ENCODE assay signal across 8 cellular contexts in genomic region chr10:5891009-5891408, GRCh38. TPM values are rescaled to one million over a fixed set of nuclear protein-coding genes. Genes with fewer than 3 reads are reported as not detected.
DNase-seq lines count a peak whose midpoint lies in the region; ATAC-seq and TF ChIP-seq lines count a peak whose summit lies in the region.

No MANE protein-coding gene starts in this region.

- H3K36me3 Mint-ChIP-seq in CD8-positive, alpha-beta memory T cell, result peaks cover 3 to 39% (median 12%) of the 10 kb centered on the region in 3 donors

- H3K4me3 Mint-ChIP-seq in CD8-positive, alpha-beta memory T cell, result peak overlapping the region; percentile 89 to 94 (median 91)

- H3K79me2 ChIP-seq in PC-9 (ENCODE audit: low read depth), result peaks cover 44% of the 10 kb centered on the region
- H3K79me2 ChIP-seq in osteoblast (ENCODE audit: insufficient read depth, low read length), result peaks cover 71% of the 10 kb centered on the region

- CTCF ChIA-PET in CD8-positive, alpha-beta memory T cell (lab: Charles Lee), result no interaction called here
- CTCF ChIA-PET in PC-9 (lab: Charles Lee), result no interaction called here

- H4K20me1 ChIP-seq in PC-9 (ENCODE audit: insufficient read depth) (no peaks in the 10 kb centered on the region), osteoblast (ENCODE audit: insufficient read depth, low read length) (peaks cover 34% of the 10 kb centered on the region)

- peak overlapping the region; percentile 53 for H3K27ac ChIP-seq in CD8-positive, alpha-beta memory T cell (ENCODE audit: low read depth, low read length)
- H3K27ac ChIP-seq in PC-9 (no peak overlapping the region), osteoblast (ENCODE audit: low read depth, low read length) (peak overlapping the region; percentile 76)

- TF ChIP-seq CTCF in PC-9 (conservative IDR thresholded peaks at IDR 0.05) (no peak), epithelial cell of esophagus (IDR thresholded peaks at IDR 0.05; ENCODE audit: insufficient read depth, low read depth, low read length, missing control alignments) (no peak), osteoblast (IDR thresholded peaks at IDR 0.05; ENCODE audit: extremely low read depth, low read depth, low read length) (no peak)

- peaks cover 48% of the 10 kb centered on the region for H3K4me1 ChIP-seq in CD8-positive, alpha-beta memory T cell (ENCODE audit: insufficient read depth, low read length)
- peaks cover 16% of the 10 kb centered on the region for H3K4me1 ChIP-seq in PC-9 (replicated peaks; ENCODE audit: insufficient read depth)
- H3K4me1 ChIP-seq in osteoblast (ENCODE audit: insufficient read depth, low read length), result peaks cover 23% of the 10 kb centered on the region

- no peaks in the 10 kb centered on the region for H3K9me3 ChIP-seq in CD8-positive, alpha-beta memory T cell (ENCODE audit: low read length)
- H3K9me3 ChIP-seq in PC-9 (ENCODE audit: insufficient read depth, low read depth) (no peaks in the 10 kb centered on the region), osteoblast (ENCODE audit: low read depth, low read length) (no peaks in the 10 kb centered on the region)

- intact Hi-C loops in PC-9 (cut with micrococcal nuclease; ENCODE audit: unreplicated experiment), result loop anchor here (5.0 kb wide), 2 partner anchors 196 to 511 kb away; partner anchors contain the start of gene RBM17

- BruUV-seq in PC-9 (replicated peaks; lab: Mats Ljungman, UMichigan), result TSS peak; percentile 38

- H3K9me3 Mint-ChIP-seq in CD8-positive, alpha-beta memory T cell, result peaks cover 0 to 2% (median 0%) of the 10 kb centered on the region in 5 donors

- no peaks in the 10 kb centered on the region for H3K27me3 Mint-ChIP-seq in CD8-positive, alpha-beta memory T cell

- POLR2A ChIA-PET in CD8-positive, alpha-beta memory T cell (lab: Charles Lee), result interaction anchor here (0.6 kb wide), 1 partner anchor 173 kb away, joined by 4 read pairs; no protein-coding TSS in a partner anchor
- POLR2A ChIA-PET in PC-9 (lab: Charles Lee; ENCODE audit: unreplicated experiment), result interaction anchor here (0.6 kb wide), 1 partner anchor 98 kb away, joined by 31 read pairs; no protein-coding TSS in a partner anchor

- H3K36me3 ChIP-seq in CD8-positive, alpha-beta memory T cell (ENCODE audit: insufficient read depth, low read length), result no peaks in the 10 kb centered on the region
- H3K36me3 ChIP-seq in PC-9 (ENCODE audit: low read depth), result no peaks in the 10 kb centered on the region
- H3K36me3 ChIP-seq in osteoblast (ENCODE audit: insufficient read depth, low read length), result peaks cover 25% of the 10 kb centered on the region

- H3K4me1 Mint-ChIP-seq in CD8-positive, alpha-beta memory T cell, result peaks cover 42 to 67% (median 60%) of the 10 kb centered on the region in 3 donors

- H3K4me2 ChIP-seq in PC-9, result peak overlapping the region; percentile 91
- H3K4me2 ChIP-seq in osteoblast (ENCODE audit: insufficient read depth, low read length), result peak overlapping the region; percentile 94

- H3F3A ChIP-seq in PC-9 (ENCODE audit: insufficient read depth, low read depth), result no peaks in the 10 kb centered on the region; the same call in 1 of the 2 replicates

- H3K9me2 ChIP-seq in PC-9 (ENCODE audit: insufficient read depth), result no peaks in the 10 kb centered on the region

- peak overlapping the region; percentile 5 to 93 (median 85) for H3K27ac Mint-ChIP-seq in CD8-positive, alpha-beta memory T cell

- H3K4me3 ChIP-seq in CD8-positive, alpha-beta memory T cell (ENCODE audit: low read length), result peak overlapping the region; percentile 47
- H3K4me3 ChIP-seq in PC-9 (peak overlapping the region; percentile 77), epithelial cell of esophagus (ENCODE audit: low read length) (peak overlapping the region; percentile 80), osteoblast (ENCODE audit: insufficient read depth, low read length) (peak overlapping the region; percentile 82)

- H2AFZ ChIP-seq in PC-9 (peak overlapping the region; percentile 66; the same call in 1 of the 2 replicates), osteoblast (ENCODE audit: low read length) (peak overlapping the region; percentile 75)

- ATAC-seq in GM19463 (IDR thresholded peaks at IDR 0.05; ENCODE audit: unreplicated experiment), result no peak

- no peak for DNase-seq in CD8-positive, alpha-beta memory T cell
- DNase-seq in PC-9 (no peak), epithelial cell of esophagus (ENCODE audit: low read depth) (no peak), osteoblast (ENCODE audit: insufficient read length, low spot score, missing footprints) (peak; percentile 85), NCI-H774 (lab: John Stamatoyannopoulos, UW) (no peak), NCI-H2107 (lab: John Stamatoyannopoulos, UW) (no peak), HK-2 (ENCODE audit: unreplicated experiment) (no peak)

- no peaks in the 10 kb centered on the region for H3K27me3 ChIP-seq in CD8-positive, alpha-beta memory T cell (ENCODE audit: insufficient read depth, low read length, poor library complexity, severe bottlenecking)
- H3K27me3 ChIP-seq in PC-9 (ENCODE audit: insufficient read depth, low read depth) (no peaks in the 10 kb centered on the region), osteoblast (ENCODE audit: insufficient read depth, low read length) (no peaks in the 10 kb centered on the region)

RNA-seq across cellular contexts. Expression of gene FBH1, which starts 1.0 kb away (rescaled TPM):
- 10 to 100 TPM; 58.7 to 59.3 TPM for total RNA-seq in CD8-positive, alpha-beta memory T cell
- polyA plus RNA-seq in CD8-positive, alpha-beta memory T cell, result 82.2 TPM
- 68.0 and 90.9 TPM in 2 replicates for total RNA-seq in PC-9 (2021)
- total RNA-seq in osteoblast, result 80.2 and 93.7 TPM in 2 replicates

RNA-seq across cellular contexts. Expression of gene ANKRD16, which starts 1.3 kb away (rescaled TPM):
- total RNA-seq in CD8-positive, alpha-beta memory T cell, result 1 to 10 TPM; 7.2 to 8.5 TPM
- 3.2 TPM for polyA plus RNA-seq in CD8-positive, alpha-beta memory T cell
- total RNA-seq in PC-9 (2021) (9.8 and 12.2 TPM in 2 replicates), osteoblast (7.2 and 9.4 TPM in 2 replicates)
